9 cellular contexts compared by ENCODE assay signal in the genomic region with DNA sequence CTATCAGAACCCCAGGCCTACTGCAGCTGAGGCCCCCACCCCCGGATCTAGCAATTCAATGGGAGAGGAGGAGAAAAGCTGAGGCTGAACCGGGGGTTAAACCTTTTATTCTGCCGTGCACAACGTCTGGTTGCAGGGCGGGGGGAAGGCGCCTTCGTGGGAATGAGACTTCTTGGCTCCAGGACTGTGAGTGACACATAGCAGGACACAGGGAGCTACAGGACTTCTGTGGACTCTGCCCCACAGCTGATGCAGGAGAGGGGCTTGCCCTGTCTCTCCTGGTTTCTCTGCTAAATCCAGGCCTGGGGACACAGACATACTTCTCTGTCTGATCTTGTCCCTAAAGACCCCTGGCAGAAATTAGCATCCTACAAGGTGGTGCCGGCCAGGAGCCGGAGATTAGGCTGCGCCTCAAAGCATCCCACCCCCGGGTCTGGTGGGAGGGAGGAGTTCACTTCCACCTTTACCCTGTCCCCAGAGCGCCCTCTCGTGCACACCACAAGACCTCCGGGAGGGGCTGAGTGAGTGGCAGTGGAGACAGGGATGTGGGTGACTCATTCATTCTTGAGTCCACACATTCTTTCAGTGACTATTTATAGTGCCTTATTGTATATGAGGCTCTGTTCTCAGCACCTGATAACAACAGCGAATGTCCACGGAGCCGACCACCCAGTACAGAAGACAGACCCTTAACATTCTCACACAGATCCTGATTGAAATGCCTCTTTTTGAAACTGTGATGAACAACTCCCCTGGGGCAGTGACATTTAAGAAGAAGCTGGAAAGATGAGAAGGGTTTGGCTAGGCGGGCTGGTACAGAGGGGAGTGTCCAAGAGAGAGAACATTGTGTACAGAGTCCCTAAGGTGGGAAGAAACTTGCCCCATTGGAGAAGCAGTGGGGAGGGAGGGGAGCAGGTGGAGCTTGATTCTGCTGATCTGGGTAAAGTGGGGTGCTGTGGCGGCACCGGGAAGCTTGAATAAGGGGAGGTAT. TPM values are rescaled to one million over a fixed set of nuclear protein-coding genes. Genes with fewer than 3 reads are reported as not detected.
DNase-seq lines count a peak whose midpoint lies in the region; TF ChIP-seq lines count a peak whose summit lies in the region.
"Had no signal": no experiment of that assay in that cellular context is flagged by ENCODE, and none has a peak within 500 bp of the region (broad histone marks: within the 10 kb centered on the region; RNA-seq: fewer than 3 reads in every experiment).

No MANE protein-coding gene starts in this region.

- H3K36me3 Mint-ChIP-seq in T-helper 2 cell treated with Interferon-gamma antibody and Interleukin-4, amounts not matched to agents 5 μg/mL and 100 μg/mL, for 36 hours (ENCODE audit: low read depth) = no peaks in the 10 kb centered on the region

- no peak overlapping the region for H3K27ac Mint-ChIP-seq in T-helper 2 cell treated with Interferon-gamma antibody and Interleukin-4, amounts not matched to agents 5 μg/mL and 100 μg/mL, for 36 hours
- H3K27ac Mint-ChIP-seq: activated naive CD8-positive, alpha-beta T cell had no signal

- peaks cover 2% of the 10 kb centered on the region for H3K27me3 Mint-ChIP-seq in T-helper 2 cell treated with Interferon-gamma antibody and Interleukin-4, amounts not matched to agents 5 μg/mL and 100 μg/mL, for 36 hours (ENCODE audit: low read depth)
- H3K27me3 Mint-ChIP-seq: activated naive CD8-positive, alpha-beta T cell had no signal

- no peak overlapping the region for H3K4me3 Mint-ChIP-seq in T-helper 2 cell treated with Interferon-gamma antibody and Interleukin-4, amounts not matched to agents 5 μg/mL and 100 μg/mL, for 36 hours
- H3K4me3 Mint-ChIP-seq: activated naive CD8-positive, alpha-beta T cell had no signal

- DNase-seq in NCI-H2107 treated with DMSO at 0.1 percent for 48 hours (lab: John Stamatoyannopoulos, UW; ENCODE audit: unreplicated experiment) (peak; percentile 14), NCI-H2107 (lab: John Stamatoyannopoulos, UW) (no peak), HuH-7 (ENCODE audit: low spot score) (peak; percentile 68), fibroblast of villous mesenchyme (ENCODE audit: low read depth) (peak; percentile 78), pons (ENCODE audit: low spot score) (peak; percentile 30), NCI-H2029 (lab: John Stamatoyannopoulos, UW) (no peak)
- DNase-seq in T-helper 2 cell treated with Interferon-gamma antibody and Interleukin-4, amounts not matched to agents 5 μg/mL and 100 μg/mL, for 36 hours (ENCODE audit: low spot score) = peak; percentile 44
- DNase-seq in stimulated activated naive CD4-positive, alpha-beta T cell treated with Interleukin-2 at 50 U/mL for 16 hours (lab: John Stamatoyannopoulos, UW) = no peak

- peaks cover 2% of the 10 kb centered on the region for H3K4me1 Mint-ChIP-seq in T-helper 2 cell treated with Interferon-gamma antibody and Interleukin-4, amounts not matched to agents 5 μg/mL and 100 μg/mL, for 36 hours (ENCODE audit: low read depth)

- H3K4me3 ChIP-seq in fibroblast of villous mesenchyme (ENCODE audit: low read depth, low read length) = no peak overlapping the region

- no peaks in the 10 kb centered on the region for H3K9me3 Mint-ChIP-seq in T-helper 2 cell treated with Interferon-gamma antibody and Interleukin-4, amounts not matched to agents 5 μg/mL and 100 μg/mL, for 36 hours

- TF ChIP-seq CTCF in fibroblast of villous mesenchyme (IDR thresholded peaks at IDR 0.05; ENCODE audit: insufficient read depth, low read depth, low read length) = peak; percentile 49

RNA-seq across cellular contexts. Expression of gene GMPR, which starts 38.9 kb away (rescaled TPM):
- total RNA-seq in fibroblast of villous mesenchyme = 4.7 and 7.1 TPM in 2 replicates

Comparison
In these comparisons a context has a peak if more than half of its experiments do, and no peak if none do; other contexts are left out.
1. DNase-seq: peak in NCI-H2107 treated with DMSO at 0.1 percent for 48 hours (single experiment), HuH-7 (single experiment), T-helper 2 cell treated with Interferon-gamma antibody and Interleukin-4, amounts not matched to agents 5 μg/mL and 100 μg/mL, for 36 hours (single experiment), fibroblast of villous mesenchyme (single experiment) and pons (single experiment); none in NCI-H2107 (single experiment), NCI-H2029 (single experiment) and stimulated activated naive CD4-positive, alpha-beta T cell treated with Interleukin-2 at 50 U/mL for 16 hours (single experiment).